Comparison of ENCODE assay signal across 9 cellular contexts in the genomic region with DNA sequence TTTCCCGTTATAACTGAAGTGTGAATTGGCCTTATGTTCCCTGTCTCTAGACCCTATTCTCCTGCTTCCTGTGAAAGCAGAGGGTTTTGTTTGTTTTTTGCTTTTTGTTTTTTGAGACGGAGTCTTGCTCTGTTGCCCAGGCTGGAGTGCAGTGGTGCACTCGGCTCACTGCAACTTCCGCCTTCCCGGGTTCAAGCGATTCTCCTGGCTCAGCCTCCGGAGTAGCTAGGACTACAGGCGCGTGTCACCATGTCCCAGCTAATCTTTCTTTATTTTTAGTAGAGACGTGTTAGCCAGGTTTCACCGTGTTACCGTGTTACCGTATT. TPM values are rescaled to one million over a fixed set of nuclear protein-coding genes. Genes with fewer than 3 reads are reported as not detected.
DNase-seq lines count a peak whose midpoint lies in the region; ATAC-seq and TF ChIP-seq lines count a peak whose summit lies in the region.
"Had no signal": no experiment of that assay in that cellular context is flagged by ENCODE, and none has a peak within 500 bp of the region (broad histone marks: within the 10 kb centered on the region; RNA-seq: fewer than 3 reads in every experiment).

No MANE protein-coding gene starts in this region.

- H3K27ac Mint-ChIP-seq in natural killer cell = no peak overlapping the region

- no peaks in the 10 kb centered on the region for H3K36me3 ChIP-seq in ACC112 (ENCODE audit: insufficient read depth, low read length)
- H3K36me3 ChIP-seq in OCI-LY1 (ENCODE audit: insufficient read depth, low read length) = peaks cover 18% of the 10 kb centered on the region; the same call in 1 of the 2 replicates
- H3K36me3 ChIP-seq in esophagus (ENCODE audit: control insufficient read depth in 2 of 2, insufficient read depth in 2 of 2, low read length in 1 of 2) = peaks cover 4 to 15% of the 10 kb centered on the region in 2 donors

- WGBS in esophagus, 2 donors = 20 to 27% methylated on average over 13 of the region's 13 CpGs

- H3K4me1 Mint-ChIP-seq in natural killer cell = peaks cover 12 to 13% of the 10 kb centered on the region in 2 donors

- H3K9ac ChIP-seq in OCI-LY1 (ENCODE audit: low read length) = no peak overlapping the region

- H3K27me3 Mint-ChIP-seq in natural killer cell (ENCODE audit: low read depth in 2 of 2) = peaks cover 0 to 17% of the 10 kb centered on the region in 2 donors

- H3F3A ChIP-seq in OCI-LY1 (ENCODE audit: insufficient read depth, low read length) = no peaks in the 10 kb centered on the region

- H3K4me1 ChIP-seq in ACC112 (ENCODE audit: control insufficient read depth, insufficient read depth, low read length, unreplicated experiment) (peaks cover 4% of the 10 kb centered on the region), OCI-LY1 (ENCODE audit: insufficient read depth, low read length, severe bottlenecking) (peaks cover 9% of the 10 kb centered on the region), esophagus (ENCODE audit: control insufficient read depth in 2 of 2, insufficient read depth in 2 of 2, low read length in 1 of 2) (peaks cover 0 to 6% of the 10 kb centered on the region in 2 donors)

- H3K9me2 ChIP-seq in OCI-LY1 (ENCODE audit: low read depth, low read length) = no peaks in the 10 kb centered on the region

- H3K4me3 Mint-ChIP-seq in natural killer cell = peak overlapping the region; percentile 87

- peak overlapping the region; percentile 48; the same call in 1 of the 2 replicates for H3K4me2 ChIP-seq in OCI-LY1 (ENCODE audit: low read length)

- intact Hi-C loops in natural killer cell (cut with micrococcal nuclease) = no loop called here

- no peaks in the 10 kb centered on the region for H3K27me3 ChIP-seq in ACC112 (ENCODE audit: insufficient read depth, low read length)
- no peaks in the 10 kb centered on the region for H3K27me3 ChIP-seq in OCI-LY1 (ENCODE audit: insufficient read depth, low read length)
- no peaks in the 10 kb centered on the region for H3K27me3 ChIP-seq in esophagus (ENCODE audit: control insufficient read depth in 1 of 2, insufficient read depth in 2 of 2, low read length in 2 of 2)

- H3K79me2 ChIP-seq in ACC112 (ENCODE audit: control insufficient read depth, insufficient read depth, low read length, unreplicated experiment) (no peaks in the 10 kb centered on the region), OCI-LY1 (ENCODE audit: insufficient read depth, low read length) (no peaks in the 10 kb centered on the region)

- no peaks in the 10 kb centered on the region for H3K36me3 Mint-ChIP-seq in natural killer cell

- H2AFZ ChIP-seq in ACC112 (ENCODE audit: low read length, unreplicated experiment) = no peak overlapping the region
- H2AFZ ChIP-seq in OCI-LY1 (ENCODE audit: low read length) = no peak overlapping the region

- ATAC-seq in natural killer cell = peak in 1 of 3 donors; percentile 5
- no peak for ATAC-seq in HG02571 (IDR thresholded peaks at IDR 0.05; ENCODE audit: unreplicated experiment)
- no peak for ATAC-seq in GM19035 (IDR thresholded peaks at IDR 0.05; ENCODE audit: unreplicated experiment)

- peak overlapping the region; percentile 72 for H3K4me3 ChIP-seq in ACC112 (ENCODE audit: low read depth, low read length)
- no peak overlapping the region for H3K4me3 ChIP-seq in OCI-LY1 (ENCODE audit: low read depth, low read length, poor library complexity, severe bottlenecking)
- peak overlapping the region; percentile 38 to 49 for H3K4me3 ChIP-seq in esophagus (ENCODE audit: low read depth in 1 of 2, low read length in 2 of 2)

- H4K20me1 ChIP-seq in OCI-LY1 (ENCODE audit: insufficient read depth, low read length) = no peaks in the 10 kb centered on the region

- TF ChIP-seq CTCF in OCI-LY1 (IDR thresholded peaks at IDR 0.05; ENCODE audit: low read length) = no peak
- TF ChIP-seq CTCF in natural killer cell (IDR thresholded peaks at IDR 0.05) = no peak

- H3K9me3 ChIP-seq in OCI-LY1 (ENCODE audit: low read length) (no peaks in the 10 kb centered on the region), esophagus (ENCODE audit: control insufficient read depth in 2 of 2, insufficient read depth in 1 of 2, low read depth in 1 of 2, low read length in 1 of 2) (no peaks in the 10 kb centered on the region)

- DNase-seq in natural killer cell (no peak), kidney tubule cell (ENCODE audit: low spot score) (no peak), RKO (ENCODE audit: low spot score) (no peak)

- H3K27ac ChIP-seq in ACC112 (ENCODE audit: low read depth, low read length) (no peak overlapping the region), OCI-LY1 (ENCODE audit: low read depth, low read length, poor library complexity, severe bottlenecking) (no peak overlapping the region), esophagus (ENCODE audit: low read depth in 2 of 2, low read length in 1 of 2) (no peak overlapping the region)

- no peaks in the 10 kb centered on the region for H3K9me3 Mint-ChIP-seq in natural killer cell

RNA-seq across cellular contexts. Expression of a gene that starts 0.7 kb away (rescaled TPM):
- polyA plus RNA-seq in esophagus = under 1 TPM; 0.18 to 0.67 TPM
- total RNA-seq in natural killer cell = 1 to 10 TPM; 2.0 to 2.8 (median 2.6) TPM

RNA-seq across cellular contexts. Expression of a gene that starts 19.1 kb away (rescaled TPM):
- 10 to 100 TPM; 13.1 to 13.7 TPM for polyA plus RNA-seq in esophagus
- 10 to 100 TPM in 1 of 3 donors, 1 to 10 TPM in 2; 8.2 to 13.6 (median 9.9) TPM for total RNA-seq in natural killer cell

RNA-seq across cellular contexts. Expression of a gene that starts 24.5 kb away (rescaled TPM):
- 10 to 100 TPM; 16.7 to 17.4 TPM for polyA plus RNA-seq in esophagus
- 10 to 100 TPM; 30.5 to 49.1 (median 40.1) TPM for total RNA-seq in natural killer cell

RNA-seq across cellular contexts. Expression of a gene that starts 30.6 kb away (rescaled TPM):
- 10 to 100 TPM; 14.2 to 15.1 TPM for polyA plus RNA-seq in esophagus
- 10 to 100 TPM; 52.4 to 71.2 (median 59.8) TPM for total RNA-seq in natural killer cell

RNA-seq across cellular contexts. Expression of a gene that starts 44.0 kb away (rescaled TPM):
- polyA plus RNA-seq in esophagus = not detected
- 1 to 10 TPM in 2 of 3 donors, not detected in 1; 3.7 to 4.7 TPM for total RNA-seq in natural killer cell
- total RNA-seq: dermis microvascular lymphatic vessel endothelial cell had no signal
